ENCODE assay signal across 23 cellular contexts in genomic region chr5:175513297-175513696, GRCh38. TPM values are rescaled to one million over a fixed set of nuclear protein-coding genes. Genes with fewer than 3 reads are reported as not detected.
DNase-seq lines count a peak whose midpoint lies in the region; ATAC-seq lines count a peak whose summit lies in the region.
"Had no signal": no experiment of that assay in that cellular context is flagged by ENCODE, and none has a peak within 500 bp of the region (broad histone marks: within the 10 kb centered on the region; RNA-seq: fewer than 3 reads in every experiment).

No MANE protein-coding gene starts in this region.

- no peak for DNase-seq in activated naive CD4-positive, alpha-beta T cell treated with anti-CD3 and anti-CD28 coated beads for 36 hours
- DNase-seq in activated naive CD4-positive, alpha-beta T cell treated with anti-CD3 and anti-CD28 coated beads, Interleukin-2, amount 10 ng/mL, durations not matched to agents 7 days and 5 days, result no peak
- DNase-seq in activated CD8-positive, alpha-beta T cell treated with anti-CD3 and anti-CD28 coated beads, Interleukin-2, amount 10 ng/mL, durations not matched to agents 7 days and 5 days, result no peak
- DNase-seq in activated naive CD8-positive, alpha-beta T cell treated with anti-CD3 and anti-CD28 coated beads for 36 hours, result no peak
- DNase-seq in memory B cell (ENCODE audit: low spot score in 2 of 2), result no peak
- DNase-seq in dermis blood vessel endothelial cell, result no peak
- no peak for DNase-seq in NCI-H146 treated with DMSO at 0.1 percent for 48 hours (lab: John Stamatoyannopoulos, UW; ENCODE audit: unreplicated experiment)
- no peak for DNase-seq in posterior cingulate gyrus
- DNase-seq: Calu3; CD8-positive, alpha-beta T cell; DMS153; GM23248; H9; HFFc6; NCI-H1105 treated with DMSO at 0.1 percent for 48 hours; NCI-H1694 treated with DMSO at 0.1 percent for 48 hours; NCI-H2081 treated with DMSO at 0.1 percent for 48 hours; NCI-H2171 treated with DMSO at 0.1 percent for 48 hours; NCI-H446; NCI-H526; OCI-M1 had no signal

- H3K9me3 Mint-ChIP-seq in activated naive CD4-positive, alpha-beta T cell treated with anti-CD3 and anti-CD28 coated beads for 36 hours, result peaks cover 3% of the 10 kb centered on the region
- H3K9me3 Mint-ChIP-seq in activated naive CD4-positive, alpha-beta T cell treated with anti-CD3 and anti-CD28 coated beads, Interleukin-2, amount 10 ng/mL, durations not matched to agents 7 days and 5 days, result peaks cover 2% of the 10 kb centered on the region
- peaks cover 3% of the 10 kb centered on the region for H3K9me3 Mint-ChIP-seq in activated CD8-positive, alpha-beta T cell treated with anti-CD3 and anti-CD28 coated beads, Interleukin-2, amount 10 ng/mL, durations not matched to agents 7 days and 5 days (ENCODE audit: insufficient read depth)
- peaks cover 3% of the 10 kb centered on the region for H3K9me3 Mint-ChIP-seq in activated naive CD8-positive, alpha-beta T cell treated with anti-CD3 and anti-CD28 coated beads for 36 hours
- peaks cover 3% of the 10 kb centered on the region for H3K9me3 Mint-ChIP-seq in memory B cell
- H3K9me3 Mint-ChIP-seq: H9, HFFc6 had no signal

- H3K36me3 Mint-ChIP-seq in activated naive CD4-positive, alpha-beta T cell treated with anti-CD3 and anti-CD28 coated beads for 36 hours (ENCODE audit: low read depth), result peaks cover 78% of the 10 kb centered on the region
- H3K36me3 Mint-ChIP-seq in activated naive CD4-positive, alpha-beta T cell treated with anti-CD3 and anti-CD28 coated beads, Interleukin-2, amount 10 ng/mL, durations not matched to agents 7 days and 5 days, result peaks cover 76% of the 10 kb centered on the region
- peaks cover 89% of the 10 kb centered on the region for H3K36me3 Mint-ChIP-seq in activated CD8-positive, alpha-beta T cell treated with anti-CD3 and anti-CD28 coated beads, Interleukin-2, amount 10 ng/mL, durations not matched to agents 7 days and 5 days (ENCODE audit: low read depth)
- H3K36me3 Mint-ChIP-seq in activated naive CD8-positive, alpha-beta T cell treated with anti-CD3 and anti-CD28 coated beads for 36 hours, result peaks cover 86% of the 10 kb centered on the region
- peaks cover 57% of the 10 kb centered on the region for H3K36me3 Mint-ChIP-seq in memory B cell

- H3K27me3 Mint-ChIP-seq in activated naive CD4-positive, alpha-beta T cell treated with anti-CD3 and anti-CD28 coated beads for 36 hours (ENCODE audit: low read depth), result no peaks in the 10 kb centered on the region
- no peaks in the 10 kb centered on the region for H3K27me3 Mint-ChIP-seq in activated naive CD4-positive, alpha-beta T cell treated with anti-CD3 and anti-CD28 coated beads, Interleukin-2, amount 10 ng/mL, durations not matched to agents 7 days and 5 days
- no peaks in the 10 kb centered on the region for H3K27me3 Mint-ChIP-seq in activated CD8-positive, alpha-beta T cell treated with anti-CD3 and anti-CD28 coated beads, Interleukin-2, amount 10 ng/mL, durations not matched to agents 7 days and 5 days (ENCODE audit: low read depth)
- H3K27me3 Mint-ChIP-seq in activated naive CD8-positive, alpha-beta T cell treated with anti-CD3 and anti-CD28 coated beads for 36 hours, result no peaks in the 10 kb centered on the region
- H3K27me3 Mint-ChIP-seq in memory B cell, result no peaks in the 10 kb centered on the region
- H3K27me3 Mint-ChIP-seq: IgD-negative memory B cell had no signal

- intact Hi-C loops in activated naive CD4-positive, alpha-beta T cell treated with anti-CD3 and anti-CD28 coated beads for 36 hours (cut with micrococcal nuclease), result no loop called here
- intact Hi-C loops in posterior cingulate gyrus (cut with DNase I), result no loop called here

- CTCF ChIA-PET in activated naive CD4-positive, alpha-beta T cell treated with anti-CD3 and anti-CD28 coated beads for 36 hours (lab: Charles Lee), result no interaction called here
- CTCF ChIA-PET in activated naive CD4-positive, alpha-beta T cell treated with anti-CD3 and anti-CD28 coated beads, Interleukin-2, amount 10 ng/mL, durations not matched to agents 7 days and 5 days (lab: Charles Lee), result no interaction called here
- CTCF ChIA-PET in activated CD8-positive, alpha-beta T cell treated with anti-CD3 and anti-CD28 coated beads, Interleukin-2, amount 10 ng/mL, durations not matched to agents 7 days and 5 days (lab: Charles Lee), result no interaction called here

- POLR2A ChIA-PET in activated CD8-positive, alpha-beta T cell treated with anti-CD3 and anti-CD28 coated beads, Interleukin-2, amount 10 ng/mL, durations not matched to agents 7 days and 5 days (lab: Charles Lee), result no interaction called here

- ATAC-seq in activated CD8-positive, alpha-beta T cell treated with anti-CD3 and anti-CD28 coated beads, Interleukin-2, amount 10 ng/mL, durations not matched to agents 7 days and 5 days, result no peak
- no peak for ATAC-seq in memory B cell (ENCODE audit: low read depth)
- ATAC-seq: CD8-positive, alpha-beta T cell; Right ventricle myocardium inferior had no signal

- no peak overlapping the region for H3K4me3 Mint-ChIP-seq in activated naive CD4-positive, alpha-beta T cell treated with anti-CD3 and anti-CD28 coated beads for 36 hours
- H3K4me3 Mint-ChIP-seq in activated naive CD4-positive, alpha-beta T cell treated with anti-CD3 and anti-CD28 coated beads, Interleukin-2, amount 10 ng/mL, durations not matched to agents 7 days and 5 days, result no peak overlapping the region
- no peak overlapping the region for H3K4me3 Mint-ChIP-seq in activated CD8-positive, alpha-beta T cell treated with anti-CD3 and anti-CD28 coated beads, Interleukin-2, amount 10 ng/mL, durations not matched to agents 7 days and 5 days
- H3K4me3 Mint-ChIP-seq in activated naive CD8-positive, alpha-beta T cell treated with anti-CD3 and anti-CD28 coated beads for 36 hours, result no peak overlapping the region
- no peak overlapping the region for H3K4me3 Mint-ChIP-seq in memory B cell
- H3K4me3 Mint-ChIP-seq: CD8-positive, alpha-beta T cell; H9; HFFc6; IgD-negative memory B cell had no signal

- H3K4me1 Mint-ChIP-seq in activated naive CD4-positive, alpha-beta T cell treated with anti-CD3 and anti-CD28 coated beads for 36 hours (ENCODE audit: low read depth), result peaks cover 62% of the 10 kb centered on the region
- peaks cover 40% of the 10 kb centered on the region for H3K4me1 Mint-ChIP-seq in activated naive CD4-positive, alpha-beta T cell treated with anti-CD3 and anti-CD28 coated beads, Interleukin-2, amount 10 ng/mL, durations not matched to agents 7 days and 5 days
- peaks cover 58% of the 10 kb centered on the region for H3K4me1 Mint-ChIP-seq in activated CD8-positive, alpha-beta T cell treated with anti-CD3 and anti-CD28 coated beads, Interleukin-2, amount 10 ng/mL, durations not matched to agents 7 days and 5 days (ENCODE audit: low read depth)
- H3K4me1 Mint-ChIP-seq in activated naive CD8-positive, alpha-beta T cell treated with anti-CD3 and anti-CD28 coated beads for 36 hours, result peaks cover 65% of the 10 kb centered on the region
- no peaks in the 10 kb centered on the region for H3K4me1 Mint-ChIP-seq in memory B cell
- H3K4me1 Mint-ChIP-seq: H9, IgD-negative memory B cell had no signal

- peak overlapping the region; percentile 99 for H3K27ac Mint-ChIP-seq in activated naive CD4-positive, alpha-beta T cell treated with anti-CD3 and anti-CD28 coated beads for 36 hours
- H3K27ac Mint-ChIP-seq in activated naive CD4-positive, alpha-beta T cell treated with anti-CD3 and anti-CD28 coated beads, Interleukin-2, amount 10 ng/mL, durations not matched to agents 7 days and 5 days, result no peak overlapping the region
- peak overlapping the region; percentile 48 for H3K27ac Mint-ChIP-seq in activated CD8-positive, alpha-beta T cell treated with anti-CD3 and anti-CD28 coated beads, Interleukin-2, amount 10 ng/mL, durations not matched to agents 7 days and 5 days
- peak overlapping the region; percentile 100 for H3K27ac Mint-ChIP-seq in activated naive CD8-positive, alpha-beta T cell treated with anti-CD3 and anti-CD28 coated beads for 36 hours
- H3K27ac Mint-ChIP-seq in memory B cell, result peak overlapping the region; percentile 11
- H3K27ac Mint-ChIP-seq: HFFc6 had no signal

RNA-seq across cellular contexts. Expression of gene SFXN1, which starts 34.9 kb away (rescaled TPM):
- 100 to 1,000 TPM; 350 to 358 TPM for total RNA-seq in activated naive CD4-positive, alpha-beta T cell treated with anti-CD3 and anti-CD28 coated beads for 36 hours
- total RNA-seq in activated CD8-positive, alpha-beta T cell treated with anti-CD3 and anti-CD28 coated beads, Interleukin-2, amount 10 ng/mL, durations not matched to agents 7 days and 5 days, result 100 to 1,000 TPM; 261 to 271 TPM
- 100 to 1,000 TPM; 506 to 523 TPM for total RNA-seq in activated naive CD8-positive, alpha-beta T cell treated with anti-CD3 and anti-CD28 coated beads for 36 hours
- total RNA-seq in dermis blood vessel endothelial cell, result 109 and 176 TPM in 2 replicates
